ENCODE assay signal across 1 cellular context in the genomic region with DNA sequence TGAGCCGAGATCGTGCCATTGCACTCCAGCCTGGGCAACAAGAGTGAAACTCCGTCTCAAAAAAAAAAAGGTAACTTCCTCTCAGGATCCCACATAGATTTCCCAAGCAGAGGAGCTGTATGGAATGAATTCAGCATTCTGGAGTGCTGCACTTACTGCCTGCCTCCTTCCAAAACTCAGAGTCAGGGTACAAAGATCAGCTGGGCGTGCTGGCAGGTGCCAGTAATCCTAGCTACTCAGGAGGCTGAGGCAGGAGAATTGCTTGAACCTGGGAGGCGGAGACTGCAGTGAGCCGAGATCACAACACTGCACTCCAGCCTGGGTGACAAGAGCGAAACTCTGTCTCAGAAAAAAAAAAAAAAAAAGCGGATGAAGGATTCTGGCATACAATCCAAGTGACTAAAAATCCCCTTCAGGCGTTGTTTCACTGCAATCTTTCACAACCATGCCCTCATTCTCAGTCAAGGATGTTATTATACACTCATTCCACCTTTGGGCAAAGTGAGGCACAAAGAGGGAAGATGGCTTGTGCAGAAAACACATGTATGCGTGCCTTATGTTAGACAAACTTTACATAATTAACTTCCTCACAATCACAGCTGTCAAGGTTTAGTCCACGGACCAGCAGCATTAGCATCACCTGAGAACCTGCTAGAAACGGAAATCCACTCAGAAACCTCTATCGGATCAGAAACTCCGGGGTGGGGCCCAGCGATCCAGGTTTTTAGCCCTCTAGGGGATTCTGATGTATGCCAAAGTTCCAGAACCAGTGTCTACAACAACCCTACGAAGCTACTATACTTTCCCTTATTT.
TF ChIP-seq lines count a peak whose summit lies in the region.

No MANE protein-coding gene starts in this region.

TF ChIP-seq in HepG2, 621 proteins besides CTCF, POLR2A, EP300 and RAD21 (continued from another document and continues in another):
- TF ChIP-seq, protein P1, sequence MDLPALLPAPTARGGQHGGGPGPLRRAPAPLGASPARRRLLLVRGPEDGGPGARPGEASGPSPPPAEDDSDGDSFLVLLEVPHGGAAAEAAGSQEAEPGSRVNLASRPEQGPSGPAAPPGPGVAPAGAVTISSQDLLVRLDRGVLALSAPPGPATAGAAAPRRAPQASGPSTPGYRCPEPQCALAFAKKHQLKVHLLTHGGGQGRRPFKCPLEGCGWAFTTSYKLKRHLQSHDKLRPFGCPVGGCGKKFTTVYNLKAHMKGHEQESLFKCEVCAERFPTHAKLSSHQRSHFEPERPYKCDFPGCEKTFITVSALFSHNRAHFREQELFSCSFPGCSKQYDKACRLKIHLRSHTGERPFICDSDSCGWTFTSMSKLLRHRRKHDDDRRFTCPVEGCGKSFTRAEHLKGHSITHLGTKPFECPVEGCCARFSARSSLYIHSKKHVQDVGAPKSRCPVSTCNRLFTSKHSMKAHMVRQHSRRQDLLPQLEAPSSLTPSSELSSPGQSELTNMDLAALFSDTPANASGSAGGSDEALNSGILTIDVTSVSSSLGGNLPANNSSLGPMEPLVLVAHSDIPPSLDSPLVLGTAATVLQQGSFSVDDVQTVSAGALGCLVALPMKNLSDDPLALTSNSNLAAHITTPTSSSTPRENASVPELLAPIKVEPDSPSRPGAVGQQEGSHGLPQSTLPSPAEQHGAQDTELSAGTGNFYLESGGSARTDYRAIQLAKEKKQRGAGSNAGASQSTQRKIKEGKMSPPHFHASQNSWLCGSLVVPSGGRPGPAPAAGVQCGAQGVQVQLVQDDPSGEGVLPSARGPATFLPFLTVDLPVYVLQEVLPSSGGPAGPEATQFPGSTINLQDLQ (CRISPR knock-in tag; IDR thresholded peaks at IDR 0.05), result 0 out of 2 replicates have a peak, but pooled peaks have one; percentile 28
- TF ChIP-seq, protein P2, sequence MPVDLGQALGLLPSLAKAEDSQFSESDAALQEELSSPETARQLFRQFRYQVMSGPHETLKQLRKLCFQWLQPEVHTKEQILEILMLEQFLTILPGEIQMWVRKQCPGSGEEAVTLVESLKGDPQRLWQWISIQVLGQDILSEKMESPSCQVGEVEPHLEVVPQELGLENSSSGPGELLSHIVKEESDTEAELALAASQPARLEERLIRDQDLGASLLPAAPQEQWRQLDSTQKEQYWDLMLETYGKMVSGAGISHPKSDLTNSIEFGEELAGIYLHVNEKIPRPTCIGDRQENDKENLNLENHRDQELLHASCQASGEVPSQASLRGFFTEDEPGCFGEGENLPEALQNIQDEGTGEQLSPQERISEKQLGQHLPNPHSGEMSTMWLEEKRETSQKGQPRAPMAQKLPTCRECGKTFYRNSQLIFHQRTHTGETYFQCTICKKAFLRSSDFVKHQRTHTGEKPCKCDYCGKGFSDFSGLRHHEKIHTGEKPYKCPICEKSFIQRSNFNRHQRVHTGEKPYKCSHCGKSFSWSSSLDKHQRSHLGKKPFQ (CRISPR knock-in tag; IDR thresholded peaks at IDR 0.05; ENCODE audit: insufficient replicate concordance), result peak; percentile 46
- TF ChIP-seq, protein P3, sequence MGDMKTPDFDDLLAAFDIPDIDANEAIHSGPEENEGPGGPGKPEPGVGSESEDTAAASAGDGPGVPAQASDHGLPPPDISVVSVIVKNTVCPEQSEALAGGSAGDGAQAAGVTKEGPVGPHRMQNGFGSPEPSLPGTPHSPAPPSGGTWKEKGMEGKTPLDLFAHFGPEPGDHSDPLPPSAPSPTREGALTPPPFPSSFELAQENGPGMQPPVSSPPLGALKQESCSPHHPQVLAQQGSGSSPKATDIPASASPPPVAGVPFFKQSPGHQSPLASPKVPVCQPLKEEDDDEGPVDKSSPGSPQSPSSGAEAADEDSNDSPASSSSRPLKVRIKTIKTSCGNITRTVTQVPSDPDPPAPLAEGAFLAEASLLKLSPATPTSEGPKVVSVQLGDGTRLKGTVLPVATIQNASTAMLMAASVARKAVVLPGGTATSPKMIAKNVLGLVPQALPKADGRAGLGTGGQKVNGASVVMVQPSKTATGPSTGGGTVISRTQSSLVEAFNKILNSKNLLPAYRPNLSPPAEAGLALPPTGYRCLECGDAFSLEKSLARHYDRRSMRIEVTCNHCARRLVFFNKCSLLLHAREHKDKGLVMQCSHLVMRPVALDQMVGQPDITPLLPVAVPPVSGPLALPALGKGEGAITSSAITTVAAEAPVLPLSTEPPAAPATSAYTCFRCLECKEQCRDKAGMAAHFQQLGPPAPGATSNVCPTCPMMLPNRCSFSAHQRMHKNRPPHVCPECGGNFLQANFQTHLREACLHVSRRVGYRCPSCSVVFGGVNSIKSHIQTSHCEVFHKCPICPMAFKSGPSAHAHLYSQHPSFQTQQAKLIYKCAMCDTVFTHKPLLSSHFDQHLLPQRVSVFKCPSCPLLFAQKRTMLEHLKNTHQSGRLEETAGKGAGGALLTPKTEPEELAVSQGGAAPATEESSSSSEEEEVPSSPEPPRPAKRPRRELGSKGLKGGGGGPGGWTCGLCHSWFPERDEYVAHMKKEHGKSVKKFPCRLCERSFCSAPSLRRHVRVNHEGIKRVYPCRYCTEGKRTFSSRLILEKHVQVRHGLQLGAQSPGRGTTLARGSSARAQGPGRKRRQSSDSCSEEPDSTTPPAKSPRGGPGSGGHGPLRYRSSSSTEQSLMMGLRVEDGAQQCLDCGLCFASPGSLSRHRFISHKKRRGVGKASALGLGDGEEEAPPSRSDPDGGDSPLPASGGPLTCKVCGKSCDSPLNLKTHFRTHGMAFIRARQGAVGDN (CRISPR knock-in tag; IDR thresholded peaks at IDR 0.05), result no peak
- TF ChIP-seq TCF12 (IDR thresholded peaks at IDR 0.05) (no peak), TCF12 (CRISPR knock-in tag; IDR thresholded peaks at IDR 0.05) (no peak), ZNF180 (CRISPR knock-in tag; IDR thresholded peaks at IDR 0.05; ENCODE audit: borderline replicate concordance, low read depth) (no peak), RFX3 (CRISPR knock-in tag; IDR thresholded peaks at IDR 0.05) (no peak), HNRNPK (IDR thresholded peaks at IDR 0.05; ENCODE audit: low read depth, low read length, poor library complexity, severe bottlenecking) (no peak), LCORL (IDR thresholded peaks at IDR 0.05) (no peak), LCORL (CRISPR knock-in tag; IDR thresholded peaks at IDR 0.05) (0 out of 2 replicates have a peak, but pooled peaks have one; percentile 32), PHF21A (CRISPR knock-in tag; IDR thresholded peaks at IDR 0.05) (0 out of 2 replicates have a peak, but pooled peaks have one; percentile 14), SALL1 (CRISPR knock-in tag; IDR thresholded peaks at IDR 0.05) (0 out of 2 replicates have a peak, but pooled peaks have one; percentile 6), ZMYM4 (CRISPR knock-in tag; IDR thresholded peaks at IDR 0.05) (no peak), CBX2 (IDR thresholded peaks at IDR 0.05; ENCODE audit: low read depth, low read length) (no peak), CBX2 (CRISPR knock-in tag; IDR thresholded peaks at IDR 0.05; ENCODE audit: low read depth) (no peak), HNF4A (CRISPR knock-in tag; IDR thresholded peaks at IDR 0.05) (peak; percentile 83), ZNF678 (CRISPR knock-in tag; IDR thresholded peaks at IDR 0.05) (no peak), ARID2 (CRISPR knock-in tag; IDR thresholded peaks at IDR 0.05; ENCODE audit: borderline replicate concordance) (no peak; the same call in 1 of the 2 replicates), REPIN1 (CRISPR knock-in tag; IDR thresholded peaks at IDR 0.05; ENCODE audit: borderline replicate concordance, low read depth) (no peak), NFE2L2 (IDR thresholded peaks at IDR 0.05; ENCODE audit: low read length) (no peak), ZNF160 (CRISPR knock-in tag; IDR thresholded peaks at IDR 0.05) (no peak)
- TF ChIP-seq, protein P4, sequence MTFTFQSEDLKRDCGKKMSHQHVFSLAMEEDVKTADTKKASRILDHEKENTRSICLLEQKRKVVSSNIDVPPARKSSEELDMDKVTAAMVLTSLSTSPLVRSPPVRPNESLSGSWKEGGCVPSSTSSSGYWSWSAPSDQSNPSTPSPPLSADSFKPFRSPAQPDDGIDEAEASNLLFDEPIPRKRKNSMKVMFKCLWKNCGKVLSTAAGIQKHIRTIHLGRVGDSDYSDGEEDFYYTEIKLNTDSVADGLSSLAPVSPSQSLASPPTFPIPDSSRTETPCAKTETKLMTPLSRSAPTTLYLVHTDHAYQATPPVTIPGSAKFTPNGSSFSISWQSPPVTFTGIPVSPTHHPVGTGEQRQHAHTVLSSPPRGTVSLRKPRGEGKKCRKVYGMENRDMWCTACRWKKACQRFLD (CRISPR knock-in tag; IDR thresholded peaks at IDR 0.05; ENCODE audit: borderline replicate concordance), result no peak
- TF ChIP-seq, protein P5, sequence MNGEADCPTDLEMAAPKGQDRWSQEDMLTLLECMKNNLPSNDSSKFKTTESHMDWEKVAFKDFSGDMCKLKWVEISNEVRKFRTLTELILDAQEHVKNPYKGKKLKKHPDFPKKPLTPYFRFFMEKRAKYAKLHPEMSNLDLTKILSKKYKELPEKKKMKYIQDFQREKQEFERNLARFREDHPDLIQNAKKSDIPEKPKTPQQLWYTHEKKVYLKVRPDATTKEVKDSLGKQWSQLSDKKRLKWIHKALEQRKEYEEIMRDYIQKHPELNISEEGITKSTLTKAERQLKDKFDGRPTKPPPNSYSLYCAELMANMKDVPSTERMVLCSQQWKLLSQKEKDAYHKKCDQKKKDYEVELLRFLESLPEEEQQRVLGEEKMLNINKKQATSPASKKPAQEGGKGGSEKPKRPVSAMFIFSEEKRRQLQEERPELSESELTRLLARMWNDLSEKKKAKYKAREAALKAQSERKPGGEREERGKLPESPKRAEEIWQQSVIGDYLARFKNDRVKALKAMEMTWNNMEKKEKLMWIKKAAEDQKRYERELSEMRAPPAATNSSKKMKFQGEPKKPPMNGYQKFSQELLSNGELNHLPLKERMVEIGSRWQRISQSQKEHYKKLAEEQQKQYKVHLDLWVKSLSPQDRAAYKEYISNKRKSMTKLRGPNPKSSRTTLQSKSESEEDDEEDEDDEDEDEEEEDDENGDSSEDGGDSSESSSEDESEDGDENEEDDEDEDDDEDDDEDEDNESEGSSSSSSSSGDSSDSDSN (CRISPR knock-in tag; IDR thresholded peaks at IDR 0.05), result no peak
- TF ChIP-seq, protein P6, sequence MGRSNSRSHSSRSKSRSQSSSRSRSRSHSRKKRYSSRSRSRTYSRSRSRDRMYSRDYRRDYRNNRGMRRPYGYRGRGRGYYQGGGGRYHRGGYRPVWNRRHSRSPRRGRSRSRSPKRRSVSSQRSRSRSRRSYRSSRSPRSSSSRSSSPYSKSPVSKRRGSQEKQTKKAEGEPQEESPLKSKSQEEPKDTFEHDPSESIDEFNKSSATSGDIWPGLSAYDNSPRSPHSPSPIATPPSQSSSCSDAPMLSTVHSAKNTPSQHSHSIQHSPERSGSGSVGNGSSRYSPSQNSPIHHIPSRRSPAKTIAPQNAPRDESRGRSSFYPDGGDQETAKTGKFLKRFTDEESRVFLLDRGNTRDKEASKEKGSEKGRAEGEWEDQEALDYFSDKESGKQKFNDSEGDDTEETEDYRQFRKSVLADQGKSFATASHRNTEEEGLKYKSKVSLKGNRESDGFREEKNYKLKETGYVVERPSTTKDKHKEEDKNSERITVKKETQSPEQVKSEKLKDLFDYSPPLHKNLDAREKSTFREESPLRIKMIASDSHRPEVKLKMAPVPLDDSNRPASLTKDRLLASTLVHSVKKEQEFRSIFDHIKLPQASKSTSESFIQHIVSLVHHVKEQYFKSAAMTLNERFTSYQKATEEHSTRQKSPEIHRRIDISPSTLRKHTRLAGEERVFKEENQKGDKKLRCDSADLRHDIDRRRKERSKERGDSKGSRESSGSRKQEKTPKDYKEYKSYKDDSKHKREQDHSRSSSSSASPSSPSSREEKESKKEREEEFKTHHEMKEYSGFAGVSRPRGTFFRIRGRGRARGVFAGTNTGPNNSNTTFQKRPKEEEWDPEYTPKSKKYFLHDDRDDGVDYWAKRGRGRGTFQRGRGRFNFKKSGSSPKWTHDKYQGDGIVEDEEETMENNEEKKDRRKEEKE (IDR thresholded peaks at IDR 0.05), result no peak
- TF ChIP-seq, protein P7, sequence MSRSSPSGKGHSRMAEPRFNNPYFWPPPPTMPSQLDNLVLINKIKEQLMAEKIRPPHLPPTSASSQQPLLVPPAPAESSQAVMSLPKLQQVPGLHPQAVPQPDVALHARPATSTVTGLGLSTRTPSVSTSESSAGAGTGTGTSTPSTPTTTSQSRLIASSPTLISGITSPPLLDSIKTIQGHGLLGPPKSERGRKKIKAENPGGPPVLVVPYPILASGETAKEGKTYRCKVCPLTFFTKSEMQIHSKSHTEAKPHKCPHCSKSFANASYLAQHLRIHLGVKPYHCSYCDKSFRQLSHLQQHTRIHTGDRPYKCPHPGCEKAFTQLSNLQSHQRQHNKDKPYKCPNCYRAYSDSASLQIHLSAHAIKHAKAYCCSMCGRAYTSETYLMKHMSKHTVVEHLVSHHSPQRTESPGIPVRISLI (CRISPR knock-in tag; IDR thresholded peaks at IDR 0.05; ENCODE audit: borderline replicate concordance), result peak; percentile 64; the same call in 1 of the 2 replicates
- TF ChIP-seq, protein P8, sequence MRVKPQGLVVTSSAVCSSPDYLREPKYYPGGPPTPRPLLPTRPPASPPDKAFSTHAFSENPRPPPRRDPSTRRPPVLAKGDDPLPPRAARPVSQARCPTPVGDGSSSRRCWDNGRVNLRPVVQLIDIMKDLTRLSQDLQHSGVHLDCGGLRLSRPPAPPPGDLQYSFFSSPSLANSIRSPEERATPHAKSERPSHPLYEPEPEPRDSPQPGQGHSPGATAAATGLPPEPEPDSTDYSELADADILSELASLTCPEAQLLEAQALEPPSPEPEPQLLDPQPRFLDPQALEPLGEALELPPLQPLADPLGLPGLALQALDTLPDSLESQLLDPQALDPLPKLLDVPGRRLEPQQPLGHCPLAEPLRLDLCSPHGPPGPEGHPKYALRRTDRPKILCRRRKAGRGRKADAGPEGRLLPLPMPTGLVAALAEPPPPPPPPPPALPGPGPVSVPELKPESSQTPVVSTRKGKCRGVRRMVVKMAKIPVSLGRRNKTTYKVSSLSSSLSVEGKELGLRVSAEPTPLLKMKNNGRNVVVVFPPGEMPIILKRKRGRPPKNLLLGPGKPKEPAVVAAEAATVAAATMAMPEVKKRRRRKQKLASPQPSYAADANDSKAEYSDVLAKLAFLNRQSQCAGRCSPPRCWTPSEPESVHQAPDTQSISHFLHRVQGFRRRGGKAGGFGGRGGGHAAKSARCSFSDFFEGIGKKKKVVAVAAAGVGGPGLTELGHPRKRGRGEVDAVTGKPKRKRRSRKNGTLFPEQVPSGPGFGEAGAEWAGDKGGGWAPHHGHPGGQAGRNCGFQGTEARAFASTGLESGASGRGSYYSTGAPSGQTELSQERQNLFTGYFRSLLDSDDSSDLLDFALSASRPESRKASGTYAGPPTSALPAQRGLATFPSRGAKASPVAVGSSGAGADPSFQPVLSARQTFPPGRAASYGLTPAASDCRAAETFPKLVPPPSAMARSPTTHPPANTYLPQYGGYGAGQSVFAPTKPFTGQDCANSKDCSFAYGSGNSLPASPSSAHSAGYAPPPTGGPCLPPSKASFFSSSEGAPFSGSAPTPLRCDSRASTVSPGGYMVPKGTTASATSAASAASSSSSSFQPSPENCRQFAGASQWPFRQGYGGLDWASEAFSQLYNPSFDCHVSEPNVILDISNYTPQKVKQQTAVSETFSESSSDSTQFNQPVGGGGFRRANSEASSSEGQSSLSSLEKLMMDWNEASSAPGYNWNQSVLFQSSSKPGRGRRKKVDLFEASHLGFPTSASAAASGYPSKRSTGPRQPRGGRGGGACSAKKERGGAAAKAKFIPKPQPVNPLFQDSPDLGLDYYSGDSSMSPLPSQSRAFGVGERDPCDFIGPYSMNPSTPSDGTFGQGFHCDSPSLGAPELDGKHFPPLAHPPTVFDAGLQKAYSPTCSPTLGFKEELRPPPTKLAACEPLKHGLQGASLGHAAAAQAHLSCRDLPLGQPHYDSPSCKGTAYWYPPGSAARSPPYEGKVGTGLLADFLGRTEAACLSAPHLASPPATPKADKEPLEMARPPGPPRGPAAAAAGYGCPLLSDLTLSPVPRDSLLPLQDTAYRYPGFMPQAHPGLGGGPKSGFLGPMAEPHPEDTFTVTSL (CRISPR knock-in tag; IDR thresholded peaks at IDR 0.05; ENCODE audit: borderline replicate concordance), result no peak
